Comparison of ENCODE assay signal across 8 cellular contexts in genomic region chr5:150356575-150357284, GRCh38. TPM values are rescaled to one million over a fixed set of nuclear protein-coding genes. Genes with fewer than 3 reads are reported as not detected.
DNase-seq lines count a peak whose midpoint lies in the region; ATAC-seq and TF ChIP-seq lines count a peak whose summit lies in the region.

No MANE protein-coding gene starts in this region.

- WGBS in smooth muscle cell (ENCODE audit: low lambda C conversion rate) = 73% methylated on average over 10 of the region's 10 CpGs

- H3K4me1 ChIP-seq in iPS-15b (ENCODE audit: control insufficient read depth, insufficient read depth, low read length) (peaks cover 3% of the 10 kb centered on the region), smooth muscle cell (ENCODE audit: low read depth) (peaks cover 10% of the 10 kb centered on the region)

- peak overlapping the region; percentile 42 for H2AFZ ChIP-seq in smooth muscle cell (ENCODE audit: low read depth)

- peak overlapping the region; percentile 78 for H3K27ac Mint-ChIP-seq in activated CD4-positive, alpha-beta memory T cell treated with anti-CD3 and anti-CD28 coated beads, Interleukin-2, amount 10 ng/mL, durations not matched to agents 7 days and 5 days

- POLR2A ChIA-PET in activated CD4-positive, alpha-beta memory T cell treated with anti-CD3 and anti-CD28 coated beads, Interleukin-2, amount 10 ng/mL, durations not matched to agents 7 days and 5 days (lab: Charles Lee) = interaction anchor here (0.7 to 2.3 kb wide), 6 partner anchors 8 to 211 kb away, joined by 3 to 27 read pairs (median 6); partner anchors contain the start of genes CD74 and RPS14

- peak overlapping the region; percentile 96 for H3K4me2 ChIP-seq in smooth muscle cell

- H4K20me1 ChIP-seq in smooth muscle cell (ENCODE audit: low read depth) = peaks cover 4% of the 10 kb centered on the region

- TF ChIP-seq CTCF in HFF-Myc (IDR thresholded peaks at IDR 0.05; ENCODE audit: low read depth, low read length, missing control alignments) = no peak
- TF ChIP-seq CTCF in smooth muscle cell (IDR thresholded peaks at IDR 0.05; ENCODE audit: borderline replicate concordance, insufficient read depth, poor library complexity, severe bottlenecking) = no peak

- H3K36me3 ChIP-seq in iPS-15b (ENCODE audit: control insufficient read depth, insufficient read depth, low read length) = peaks cover 23% of the 10 kb centered on the region
- H3K36me3 ChIP-seq in smooth muscle cell (ENCODE audit: low read depth) = no peaks in the 10 kb centered on the region

- ATAC-seq in GM19328 (IDR thresholded peaks at IDR 0.05; ENCODE audit: unreplicated experiment) = no peak

- H3F3A ChIP-seq in smooth muscle cell (ENCODE audit: low read depth) = peaks cover 10% of the 10 kb centered on the region

- H3K27me3 ChIP-seq in iPS-15b (ENCODE audit: control insufficient read depth, insufficient read depth, low read length) (peaks cover 4% of the 10 kb centered on the region), smooth muscle cell (ENCODE audit: low read depth) (no peaks in the 10 kb centered on the region)

- H3K27ac ChIP-seq in smooth muscle cell (ENCODE audit: low read depth) = peak overlapping the region; percentile 56

- no peak for DNase-seq in HFF-Myc (ENCODE audit: extremely low read depth, low read depth)
- DNase-seq in activated CD4-positive, alpha-beta memory T cell treated with anti-CD3 and anti-CD28 coated beads, Interleukin-2, amount 10 ng/mL, durations not matched to agents 7 days and 5 days = peak; percentile 18
- no peak for DNase-seq in smooth muscle cell (lab: John Stamatoyannopoulos, UW; ENCODE audit: unreplicated experiment)
- DNase-seq in anterior cingulate cortex (lab: John Stamatoyannopoulos, UW) = no peak
- no peak for DNase-seq in NCI-H187 (lab: John Stamatoyannopoulos, UW)
- DNase-seq in foreskin melanocyte = no peak

- no peaks in the 10 kb centered on the region for H3K9me3 ChIP-seq in iPS-15b (ENCODE audit: control insufficient read depth, insufficient read depth, low read length)
- no peaks in the 10 kb centered on the region for H3K9me3 ChIP-seq in smooth muscle cell (replicated peaks; ENCODE audit: low read depth)

- peak overlapping the region; percentile 28 for H3K9ac ChIP-seq in iPS-15b (ENCODE audit: low read depth, low read length)
- no peak overlapping the region for H3K9ac ChIP-seq in smooth muscle cell (ENCODE audit: low read depth)

- CTCF ChIA-PET in activated CD4-positive, alpha-beta memory T cell treated with anti-CD3 and anti-CD28 coated beads, Interleukin-2, amount 10 ng/mL, durations not matched to agents 7 days and 5 days (lab: Charles Lee) = no interaction called here

- H3K4me1 Mint-ChIP-seq in activated CD4-positive, alpha-beta memory T cell treated with anti-CD3 and anti-CD28 coated beads, Interleukin-2, amount 10 ng/mL, durations not matched to agents 7 days and 5 days = peaks cover 36% of the 10 kb centered on the region

- peaks cover 28% of the 10 kb centered on the region for H3K79me2 ChIP-seq in smooth muscle cell (ENCODE audit: low read depth)

- peaks cover 8% of the 10 kb centered on the region for H3K27me3 Mint-ChIP-seq in activated CD4-positive, alpha-beta memory T cell treated with anti-CD3 and anti-CD28 coated beads, Interleukin-2, amount 10 ng/mL, durations not matched to agents 7 days and 5 days

- H3K9me3 Mint-ChIP-seq in activated CD4-positive, alpha-beta memory T cell treated with anti-CD3 and anti-CD28 coated beads, Interleukin-2, amount 10 ng/mL, durations not matched to agents 7 days and 5 days = no peaks in the 10 kb centered on the region

- H3K4me3 ChIP-seq in HFF-Myc (replicated peaks; ENCODE audit: low read depth, low read length) = peak overlapping the region; percentile 98
- H3K4me3 ChIP-seq in iPS-15b (ENCODE audit: low read depth, low read length) = peak overlapping the region; percentile 47
- peak overlapping the region; percentile 82 for H3K4me3 ChIP-seq in smooth muscle cell

- peak overlapping the region; percentile 89 for H3K4me3 Mint-ChIP-seq in activated CD4-positive, alpha-beta memory T cell treated with anti-CD3 and anti-CD28 coated beads, Interleukin-2, amount 10 ng/mL, durations not matched to agents 7 days and 5 days

- H3K36me3 Mint-ChIP-seq in activated CD4-positive, alpha-beta memory T cell treated with anti-CD3 and anti-CD28 coated beads, Interleukin-2, amount 10 ng/mL, durations not matched to agents 7 days and 5 days (ENCODE audit: low read depth) = peaks cover 23% of the 10 kb centered on the region

RNA-seq across cellular contexts. Expression of gene TCOF1, which starts 0.8 kb away (rescaled TPM):
- total RNA-seq in activated CD4-positive, alpha-beta memory T cell treated with anti-CD3 and anti-CD28 coated beads, Interleukin-2, amount 10 ng/mL, durations not matched to agents 7 days and 5 days = 10 to 100 TPM; 52.8 to 53.0 TPM
- 12.7 and 16.0 TPM in 2 replicates for total RNA-seq in smooth muscle cell
- 25.9 and 27.6 TPM in 2 replicates for polyA plus RNA-seq in smooth muscle cell

RNA-seq across cellular contexts. Expression of gene ARSI, which starts 54.0 kb away (rescaled TPM):
- total RNA-seq in activated CD4-positive, alpha-beta memory T cell treated with anti-CD3 and anti-CD28 coated beads, Interleukin-2, amount 10 ng/mL, durations not matched to agents 7 days and 5 days = not detected
- 68.9 and 72.8 TPM in 2 replicates for total RNA-seq in smooth muscle cell
- polyA plus RNA-seq in smooth muscle cell = 55.9 and 87.6 TPM in 2 replicates

RNA-seq across cellular contexts. Expression of gene CD74, which starts 56.0 kb away (rescaled TPM):
- 1,000 to 10,000 TPM; 1,158 to 1,180 TPM for total RNA-seq in activated CD4-positive, alpha-beta memory T cell treated with anti-CD3 and anti-CD28 coated beads, Interleukin-2, amount 10 ng/mL, durations not matched to agents 7 days and 5 days
- total RNA-seq in smooth muscle cell = 0.90 and 2.7 TPM in 2 replicates
- 3.9 and 9.3 TPM in 2 replicates for polyA plus RNA-seq in smooth muscle cell

Comparison
In these comparisons a context has a peak if more than half of its experiments do, and no peak if none do; other contexts are left out.
1. H3K4me3 ChIP-seq: peak in every context shown above with its lines; median percentile 98 in HFF-Myc; 82 in smooth muscle cell; 47 in iPS-15b.
2. RNA of gene ARSI, which starts 54.0 kb away (total RNA-seq): 68.9 to 72.8 TPM in smooth muscle cell; not detected in activated CD4-positive, alpha-beta memory T cell treated with anti-CD3 and anti-CD28 coated beads, Interleukin-2, amount 10 ng/mL, durations not matched to agents 7 days and 5 days; every median in the first group is over 10 times any median in the second.
3. RNA of gene CD74, which starts 56.0 kb away (total RNA-seq): 1,158 to 1,180 TPM in activated CD4-positive, alpha-beta memory T cell treated with anti-CD3 and anti-CD28 coated beads, Interleukin-2, amount 10 ng/mL, durations not matched to agents 7 days and 5 days; 0.90 to 2.7 TPM in smooth muscle cell; every median in the first group is over 100 times any median in the second.